24 cellular contexts compared by ENCODE assay signal in the genomic region with DNA sequence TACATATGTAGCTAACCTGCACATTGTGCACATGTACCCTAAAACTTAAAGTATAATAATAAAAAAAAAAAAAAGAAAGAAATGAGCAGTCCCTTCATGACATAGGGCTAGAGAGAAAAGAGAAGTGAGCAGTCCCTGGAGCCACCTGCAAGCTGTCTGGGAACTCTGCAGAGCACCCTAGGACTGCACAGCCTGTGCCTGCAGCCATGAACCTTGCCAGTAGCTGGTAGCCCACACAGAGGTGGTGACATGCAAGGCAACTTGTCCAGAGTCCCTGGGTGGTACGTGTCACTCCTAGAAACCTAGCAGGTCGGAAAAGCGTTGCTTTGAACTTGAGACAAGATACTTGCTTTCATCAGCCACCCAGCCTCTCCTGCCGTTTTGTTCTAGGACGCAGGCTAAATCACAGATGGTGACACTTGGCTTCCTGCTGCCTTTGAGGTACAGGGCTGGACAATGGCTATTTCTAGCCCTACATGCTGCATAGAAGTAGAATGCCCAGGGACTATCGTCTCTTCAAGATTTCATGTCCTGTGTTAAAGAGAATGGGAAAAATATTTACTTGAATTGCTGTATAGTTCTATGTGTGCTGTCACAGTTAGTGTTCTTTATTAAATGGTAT.
"Had no signal": no experiment of that assay in that cellular context is flagged by ENCODE, and none has a peak within 500 bp of the region (broad histone marks: within the 10 kb centered on the region; RNA-seq: fewer than 3 reads in every experiment).

No MANE protein-coding gene starts in this region.

- H3K27me3 Mint-ChIP-seq: activated CD4-positive, alpha-beta memory T cell treated with anti-CD3 and anti-CD28 coated beads, Interleukin-2, amount 10 ng/mL, durations not matched to agents 7 days and 5 days; activated naive CD4-positive, alpha-beta T cell treated with anti-CD3 and anti-CD28 coated beads, Interleukin-2, amount 10 ng/mL, durations not matched to agents 7 days and 5 days; activated naive CD8-positive, alpha-beta T cell treated with anti-CD3 and anti-CD28 coated beads, Interleukin-2, amount 50 U/mL, for 24 hours; naive B cell; T-helper 17 cell had no signal

- DNase-seq: activated CD4-positive, alpha-beta memory T cell treated with anti-CD3 and anti-CD28 coated beads, Interleukin-2, amount 10 ng/mL, durations not matched to agents 7 days and 5 days; activated CD4-positive, alpha-beta T cell treated with anti-CD3 and anti-CD28 coated beads for 48 hours; activated effector memory CD4-positive, alpha-beta T cell treated with anti-CD3 and anti-CD28 coated beads, Interleukin-2, amount 50 U/mL, for 16 hours; activated naive CD4-positive, alpha-beta T cell treated with anti-CD3 and anti-CD28 coated beads, Interleukin-2, amount 10 ng/mL, durations not matched to agents 7 days and 5 days; activated naive CD8-positive, alpha-beta T cell treated with anti-CD3 and anti-CD28 coated beads, Interleukin-2, amount 50 U/mL, for 24 hours; esophagus squamous epithelium; gastrocnemius medialis; head of caudate nucleus; islet precursor cell; left colon; lower lobe of right lung; mesendoderm; naive B cell; nucleus accumbens; posterior cingulate gyrus; sigmoid colon; stimulated activated CD4-positive, alpha-beta T cell treated with anti-CD3 and anti-CD28 coated beads, Interleukin-15, amount 100 ng/mL, for 24 hours; stimulated activated CD8-positive, alpha-beta memory T cell treated with anti-CD3 and anti-CD28 coated beads, Interleukin-4, amount 100 ng/mL, for 48 hours; stimulated activated naive CD4-positive, alpha-beta T cell; T-helper 17 cell; upper lobe of left lung had no signal

- H3K9me3 Mint-ChIP-seq: activated CD4-positive, alpha-beta memory T cell treated with anti-CD3 and anti-CD28 coated beads, Interleukin-2, amount 10 ng/mL, durations not matched to agents 7 days and 5 days; activated naive CD4-positive, alpha-beta T cell treated with anti-CD3 and anti-CD28 coated beads, Interleukin-2, amount 10 ng/mL, durations not matched to agents 7 days and 5 days; activated naive CD8-positive, alpha-beta T cell treated with anti-CD3 and anti-CD28 coated beads, Interleukin-2, amount 50 U/mL, for 24 hours; naive B cell had no signal

- H3K27ac Mint-ChIP-seq: activated CD4-positive, alpha-beta memory T cell treated with anti-CD3 and anti-CD28 coated beads, Interleukin-2, amount 10 ng/mL, durations not matched to agents 7 days and 5 days; activated naive CD4-positive, alpha-beta T cell treated with anti-CD3 and anti-CD28 coated beads, Interleukin-2, amount 10 ng/mL, durations not matched to agents 7 days and 5 days; activated naive CD8-positive, alpha-beta T cell treated with anti-CD3 and anti-CD28 coated beads, Interleukin-2, amount 50 U/mL, for 24 hours; T-helper 17 cell had no signal

- H3K4me3 ChIP-seq: dorsolateral prefrontal cortex, esophagus squamous epithelium, gastrocnemius medialis, lower lobe of right lung, sigmoid colon, smooth muscle cell, thoracic aorta, upper lobe of left lung had no signal

- H3K36me3 Mint-ChIP-seq: activated naive CD4-positive, alpha-beta T cell treated with anti-CD3 and anti-CD28 coated beads, Interleukin-2, amount 10 ng/mL, durations not matched to agents 7 days and 5 days had no signal

- H3K27ac ChIP-seq: dorsolateral prefrontal cortex, esophagus squamous epithelium, gastrocnemius medialis, lower lobe of right lung, sigmoid colon, thoracic aorta, upper lobe of left lung had no signal

- H3K4me1 ChIP-seq: lower lobe of right lung, sigmoid colon, upper lobe of left lung had no signal

- H3K9me3 ChIP-seq: esophagus squamous epithelium, gastrocnemius medialis, lower lobe of right lung, sigmoid colon, thoracic aorta, upper lobe of left lung had no signal

- H3K4me2 ChIP-seq: smooth muscle cell had no signal

- H3K27me3 ChIP-seq: dorsolateral prefrontal cortex, esophagus squamous epithelium, gastrocnemius medialis, sigmoid colon, upper lobe of left lung had no signal

- H3K4me1 Mint-ChIP-seq: activated CD4-positive, alpha-beta memory T cell treated with anti-CD3 and anti-CD28 coated beads, Interleukin-2, amount 10 ng/mL, durations not matched to agents 7 days and 5 days; activated naive CD4-positive, alpha-beta T cell treated with anti-CD3 and anti-CD28 coated beads, Interleukin-2, amount 10 ng/mL, durations not matched to agents 7 days and 5 days; activated naive CD8-positive, alpha-beta T cell treated with anti-CD3 and anti-CD28 coated beads, Interleukin-2, amount 50 U/mL, for 24 hours; T-helper 17 cell had no signal

- H3K4me3 Mint-ChIP-seq: activated CD4-positive, alpha-beta memory T cell treated with anti-CD3 and anti-CD28 coated beads, Interleukin-2, amount 10 ng/mL, durations not matched to agents 7 days and 5 days; activated naive CD4-positive, alpha-beta T cell treated with anti-CD3 and anti-CD28 coated beads, Interleukin-2, amount 10 ng/mL, durations not matched to agents 7 days and 5 days; activated naive CD8-positive, alpha-beta T cell treated with anti-CD3 and anti-CD28 coated beads, Interleukin-2, amount 50 U/mL, for 24 hours; naive B cell; T-helper 17 cell had no signal

- ATAC-seq: activated naive CD8-positive, alpha-beta T cell treated with anti-CD3 and anti-CD28 coated beads, Interleukin-2, amount 50 U/mL, for 24 hours; gastrocnemius medialis; left colon; T-helper 17 cell had no signal

- H3K36me3 ChIP-seq: esophagus squamous epithelium, gastrocnemius medialis, lower lobe of right lung, sigmoid colon, thoracic aorta, upper lobe of left lung had no signal
